In genomic region chr17:82732118-82732743, GRCh38 we compare ENCODE assay signal across 32 cellular contexts.
"Had no signal": no experiment of that assay in that cellular context is flagged by ENCODE, and none has a peak within 500 bp of the region (broad histone marks: within the 10 kb centered on the region; RNA-seq: fewer than 3 reads in every experiment).

No MANE protein-coding gene starts in this region.

- H3K4me3 Mint-ChIP-seq: activated CD4-positive, alpha-beta memory T cell treated with anti-CD3 and anti-CD28 coated beads, Interleukin-2, amount 10 ng/mL, durations not matched to agents 7 days and 5 days; activated CD4-positive, alpha-beta T cell treated with anti-CD3 and anti-CD28 coated beads, Interleukin-2, amount 10 ng/mL, durations not matched to agents 7 days and 5 days; activated naive CD4-positive, alpha-beta T cell treated with anti-CD3 and anti-CD28 coated beads, Interleukin-2, amount 10 ng/mL, durations not matched to agents 7 days and 5 days; activated naive CD8-positive, alpha-beta T cell treated with anti-CD3 and anti-CD28 coated beads, Interleukin-2, amount 10 ng/mL, durations not matched to agents 7 days and 5 days; activated T-cell treated with anti-CD3 and anti-CD28 coated beads, Interleukin-2, amount 50 U/mL, for 24 hours; activated T-cell treated with anti-CD3 and anti-CD28 coated beads, Interleukin-2, amount 50 U/mL, for 72 hours; WTC11 had no signal

- DNase-seq: activated CD4-positive, alpha-beta memory T cell treated with anti-CD3 and anti-CD28 coated beads, Interleukin-2, amount 10 ng/mL, durations not matched to agents 7 days and 5 days; activated CD4-positive, alpha-beta T cell treated with anti-CD3 and anti-CD28 coated beads for 1 hour; activated CD4-positive, alpha-beta T cell treated with anti-CD3 and anti-CD28 coated beads for 4 hours; activated CD4-positive, alpha-beta T cell treated with anti-CD3 and anti-CD28 coated beads, Interleukin-2, amount 10 ng/mL, durations not matched to agents 7 days and 5 days; activated CD4-positive, alpha-beta T cell treated with anti-CD3 and anti-CD28 coated beads, Interleukin-2, amount 50 U/mL, for 4 hours; activated CD8-positive, alpha-beta memory T cell treated with anti-CD3 and anti-CD28 coated beads, Interleukin-2, amount 50 U/mL, for 48 hours; activated gamma-delta T cell; activated naive CD4-positive, alpha-beta T cell; activated naive CD4-positive, alpha-beta T cell treated with anti-CD3 and anti-CD28 coated beads, Interleukin-2, amount 10 ng/mL, durations not matched to agents 7 days and 5 days; activated naive CD8-positive, alpha-beta T cell treated with anti-CD3 and anti-CD28 coated beads, Interleukin-2, amount 10 ng/mL, durations not matched to agents 7 days and 5 days; activated T-cell treated with anti-CD3 and anti-CD28 coated beads for 4 hours; activated T-cell treated with anti-CD3 and anti-CD28 coated beads, Interleukin-2, amount 50 U/mL, for 24 hours; activated T-cell treated with anti-CD3 and anti-CD28 coated beads, Interleukin-2, amount 50 U/mL, for 72 hours; central memory CD4-positive, alpha-beta T cell; cerebellar nuclear complex; colonic mucosa; effector CD8-positive, alpha-beta T cell; foreskin fibroblast; gastrocnemius medialis; glutamatergic neuron; T-helper 2 cell had no signal

- H3K27ac Mint-ChIP-seq: activated CD4-positive, alpha-beta memory T cell treated with anti-CD3 and anti-CD28 coated beads, Interleukin-2, amount 10 ng/mL, durations not matched to agents 7 days and 5 days; activated CD4-positive, alpha-beta T cell treated with anti-CD3 and anti-CD28 coated beads, Interleukin-2, amount 10 ng/mL, durations not matched to agents 7 days and 5 days; activated naive CD4-positive, alpha-beta T cell treated with anti-CD3 and anti-CD28 coated beads, Interleukin-2, amount 10 ng/mL, durations not matched to agents 7 days and 5 days; activated naive CD4-positive, alpha-beta T cell treated with anti-CD3 and anti-CD28 coated beads, Interleukin-2, amount 50 U/mL, for 72 hours; activated T-cell treated with anti-CD3 and anti-CD28 coated beads, Interleukin-2, amount 50 U/mL, for 24 hours; activated T-cell treated with anti-CD3 and anti-CD28 coated beads, Interleukin-2, amount 50 U/mL, for 72 hours; WTC11 had no signal

- H3K4me1 ChIP-seq: colonic mucosa had no signal

- H3K27me3 Mint-ChIP-seq: activated CD4-positive, alpha-beta memory T cell treated with anti-CD3 and anti-CD28 coated beads, Interleukin-2, amount 10 ng/mL, durations not matched to agents 7 days and 5 days; activated CD4-positive, alpha-beta T cell treated with anti-CD3 and anti-CD28 coated beads, Interleukin-2, amount 10 ng/mL, durations not matched to agents 7 days and 5 days; activated naive CD8-positive, alpha-beta T cell treated with anti-CD3 and anti-CD28 coated beads, Interleukin-2, amount 10 ng/mL, durations not matched to agents 7 days and 5 days; activated T-cell treated with anti-CD3 and anti-CD28 coated beads, Interleukin-2, amount 50 U/mL, for 24 hours; brain had no signal

- FAIRE-seq: endometrium, endothelial cell of umbilical vein had no signal

- H3K4me3 ChIP-seq: ascending aorta, breast epithelium, cardiac muscle cell, colonic mucosa, gastrocnemius medialis, heart left ventricle had no signal

- ATAC-seq: activated naive CD4-positive, alpha-beta T cell treated with anti-CD3 and anti-CD28 coated beads, Interleukin-2, amount 50 U/mL, for 72 hours; activated T-cell treated with anti-CD3 and anti-CD28 coated beads, Interleukin-2, amount 50 U/mL, for 72 hours; gastrocnemius medialis; heart left ventricle; WTC11 had no signal

- H3K36me3 ChIP-seq: breast epithelium, cardiac muscle cell, colonic mucosa had no signal

- H3K4me1 Mint-ChIP-seq: activated CD4-positive, alpha-beta T cell treated with anti-CD3 and anti-CD28 coated beads, Interleukin-2, amount 10 ng/mL, durations not matched to agents 7 days and 5 days; activated naive CD8-positive, alpha-beta T cell treated with anti-CD3 and anti-CD28 coated beads, Interleukin-2, amount 10 ng/mL, durations not matched to agents 7 days and 5 days had no signal

- H3K27ac ChIP-seq: ascending aorta, breast epithelium, cardiac muscle cell, colonic mucosa, epithelial cell of prostate, gastrocnemius medialis, heart left ventricle, VCaP had no signal

- H3K9me3 ChIP-seq: ascending aorta, breast epithelium, colonic mucosa, gastrocnemius medialis had no signal

- H3K9me3 Mint-ChIP-seq: activated naive CD8-positive, alpha-beta T cell treated with anti-CD3 and anti-CD28 coated beads, Interleukin-2, amount 10 ng/mL, durations not matched to agents 7 days and 5 days had no signal

- H3K27me3 ChIP-seq: ascending aorta, breast epithelium, cardiac muscle cell, colonic mucosa, gastrocnemius medialis, heart left ventricle had no signal
